Comparison of ENCODE assay signal across 8 cellular contexts in genomic region chr22:42720263-42721044, GRCh38. TPM values are rescaled to one million over a fixed set of nuclear protein-coding genes. Genes with fewer than 3 reads are reported as not detected.
DNase-seq lines count a peak whose midpoint lies in the region; ATAC-seq and TF ChIP-seq lines count a peak whose summit lies in the region.

Gene A4GALT, minus strand, starts transcription at chr22:42720870. Its CDS starts 26,919 bp downstream, at chr22:42693951.

- peaks cover 7% of the 10 kb centered on the region for H3K27me3 ChIP-seq in PC-3 (ENCODE audit: low read length)
- no peaks in the 10 kb centered on the region for H3K27me3 ChIP-seq in endocrine pancreas (ENCODE audit: control insufficient read depth, insufficient read depth, low read length)
- peaks cover 29 to 35% of the 10 kb centered on the region in 2 donors for H3K27me3 ChIP-seq in mucosa of rectum (ENCODE audit: control insufficient read depth in 2 of 2, insufficient read depth in 2 of 2, low read length in 2 of 2)
- no peaks in the 10 kb centered on the region for H3K27me3 ChIP-seq in aorta (ENCODE audit: control insufficient read depth in 1 of 2, insufficient read depth in 2 of 2, low read length in 1 of 2)

- peak within 1 kb of the TSS; percentile 84 for H3K4me2 ChIP-seq in PC-3 (ENCODE audit: low read length)

- H3K4me3 ChIP-seq in PC-3 (ENCODE audit: low read length), result peak within 1 kb of the TSS; percentile 66
- peak within 1 kb of the TSS; percentile 46 for H3K4me3 ChIP-seq in endocrine pancreas (ENCODE audit: control insufficient read depth, insufficient read depth, low read length)
- peak within 1 kb of the TSS; percentile 53 to 75 for H3K4me3 ChIP-seq in mucosa of rectum (ENCODE audit: low read length in 2 of 2)
- peak within 1 kb of the TSS; percentile 93 to 94 for H3K4me3 ChIP-seq in aorta (ENCODE audit: low read length in 2 of 2)

- H3K9ac ChIP-seq in PC-3 (ENCODE audit: low read length) (no peak within 1 kb of the TSS), endocrine pancreas (ENCODE audit: control insufficient read depth, insufficient read depth, low read length) (peak within 1 kb of the TSS; percentile 7), mucosa of rectum (ENCODE audit: low read depth in 1 of 2, low read length in 2 of 2) (peak within 1 kb of the TSS; percentile 52 to 63)

- CTCF ChIA-PET in PC-3 (lab: Charles Lee), result no interaction called here

- intact Hi-C loops in PC-3 (cut with micrococcal nuclease), result no loop called here
- intact Hi-C loops in aorta (cut with DNase I), result no loop called here

- H3K36me3 ChIP-seq in PC-3 (ENCODE audit: low read depth, low read length), result no peaks in the 10 kb centered on the region
- no peaks in the 10 kb centered on the region for H3K36me3 ChIP-seq in endocrine pancreas (ENCODE audit: control insufficient read depth, insufficient read depth, low read length)
- no peaks in the 10 kb centered on the region for H3K36me3 ChIP-seq in mucosa of rectum (ENCODE audit: control insufficient read depth in 2 of 2, insufficient read depth in 2 of 2, low read length in 2 of 2)
- H3K36me3 ChIP-seq in aorta (ENCODE audit: control insufficient read depth in 1 of 2, insufficient read depth in 2 of 2, low read length in 1 of 2), result no peaks in the 10 kb centered on the region

- WGBS in aorta, 2 donors, result 0 to 1% methylated on average over 41 to 104 of the region's 104 CpGs

- DNase-seq in GM13976 (ENCODE audit: low spot score) (peak; percentile 80), PC-3 (no peak), aorta (peak in 1 of 2 donors; percentile 84), GM19240 (ENCODE audit: insufficient read length, low spot score) (no peak), NCI-H187 treated with DMSO at 0.1 percent for 48 hours (lab: John Stamatoyannopoulos, UW) (no peak)
- DNase-seq in stimulated activated CD4-positive, alpha-beta T cell treated with anti-CD3 and anti-CD28 coated beads, Interleukin-4, amount 100 ng/mL, for 24 hours, result no peak

- POLR2A ChIA-PET in PC-3 (lab: Charles Lee; ENCODE audit: unreplicated experiment), result no interaction called here

- H3F3A ChIP-seq in PC-3 (ENCODE audit: low read length, unreplicated experiment), result no peaks in the 10 kb centered on the region

- H3K4me1 ChIP-seq in PC-3 (ENCODE audit: insufficient read depth, low read length) (no peaks in the 10 kb centered on the region), endocrine pancreas (ENCODE audit: control insufficient read depth, insufficient read depth, low read length) (no peaks in the 10 kb centered on the region), mucosa of rectum (ENCODE audit: control insufficient read depth in 2 of 2, insufficient read depth in 2 of 2, low read length in 2 of 2) (peaks cover 3 to 12% of the 10 kb centered on the region in 2 donors), aorta (ENCODE audit: control insufficient read depth in 1 of 2, insufficient read depth in 2 of 2, low read length in 2 of 2) (no peaks in the 10 kb centered on the region)

- in situ Hi-C loops in GM13976 (cut with MboI; ENCODE audit: low sequenced_read_pairs, unreplicated experiment), result no loop called here

- peak within 1 kb of the TSS; percentile 78 for H2AFZ ChIP-seq in PC-3 (ENCODE audit: low read length)

- no peaks in the 10 kb centered on the region for H3K9me2 ChIP-seq in PC-3 (replicated peaks; ENCODE audit: low read length)

- H4K20me1 ChIP-seq in PC-3 (ENCODE audit: low read length), result no peaks in the 10 kb centered on the region

- no peak within 1 kb of the TSS for H3K27ac ChIP-seq in PC-3 (ENCODE audit: low read length)
- peak within 1 kb of the TSS; percentile 54 to 67 for H3K27ac ChIP-seq in mucosa of rectum (ENCODE audit: low read depth in 2 of 2, low read length in 2 of 2)
- peak within 1 kb of the TSS; percentile 6 to 74 for H3K27ac ChIP-seq in aorta (ENCODE audit: low read depth in 1 of 2, low read length in 2 of 2)

- H3K79me2 ChIP-seq in PC-3 (ENCODE audit: low read length), result no peaks in the 10 kb centered on the region

- H3K9me3 ChIP-seq in PC-3 (ENCODE audit: low read length) (no peaks in the 10 kb centered on the region), endocrine pancreas (ENCODE audit: control insufficient read depth, low read length) (no peaks in the 10 kb centered on the region), mucosa of rectum (ENCODE audit: control insufficient read depth in 2 of 2, low read length in 2 of 2) (no peaks in the 10 kb centered on the region), aorta (ENCODE audit: control insufficient read depth, low read length) (no peaks in the 10 kb centered on the region)

- TF ChIP-seq CTCF in GM13976 (IDR thresholded peaks at IDR 0.05; ENCODE audit: borderline replicate concordance, control extremely low read depth, extremely low read depth, insufficient read depth, missing control alignments) (no peak), PC-3 (conservative IDR thresholded peaks at IDR 0.05; ENCODE audit: low read depth, low read length) (no peak)

- BruUV-seq in PC-3 (replicated peaks; lab: Mats Ljungman, UMichigan), result no TSS peak

- ATAC-seq in PC-3 (peak; percentile 52), aorta (ENCODE audit: low FRiP score) (peak; percentile 30)

RNA-seq across cellular contexts. Expression of gene A4GALT, which starts in this region (rescaled TPM):
- total RNA-seq in PC-3 (2014; rRNA removed) (0.63 and 3.2 TPM in 2 replicates), aorta (10 to 100 TPM; 62.1 to 72.3 TPM)
- 10 to 100 TPM; 15.8 to 75.8 TPM for polyA plus RNA-seq in aorta

Comparison
In these comparisons a context has a peak if more than half of its experiments do, and no peak if none do; other contexts are left out.
1. RNA of gene A4GALT (total RNA-seq): 62.1 to 72.3 TPM in aorta; 0.63 to 3.2 TPM in PC-3; every median in the first group is over 10 times any median in the second.
2. Peak in every context shown above with its lines, with median percentiles within 50 percentile points of each other: H3K4me3 ChIP-seq.